Comparison of ENCODE assay signal across 7 cellular contexts in genomic region chr16:88413231-88413630, GRCh38. TPM values are rescaled to one million over a fixed set of nuclear protein-coding genes. Genes with fewer than 3 reads are reported as not detected.
"Had no signal": no experiment of that assay in that cellular context is flagged by ENCODE, and none has a peak within 500 bp of the region (broad histone marks: within the 10 kb centered on the region; RNA-seq: fewer than 3 reads in every experiment).

No MANE protein-coding gene starts in this region.

- H3K4me3 ChIP-seq: K562 had no signal

- DNase-seq: KBM-7, KG1 had no signal

- FAIRE-seq: HepG2, HTR-8/SVneo, K562 had no signal

- H3K9me3 Mint-ChIP-seq: IgD-negative memory B cell had no signal

- H3K27me3 Mint-ChIP-seq: IgD-negative memory B cell had no signal

- H3K4me3 Mint-ChIP-seq: IgD-negative memory B cell had no signal

- H3K27ac ChIP-seq: HL-60 had no signal

- H3K36me3 Mint-ChIP-seq: IgD-negative memory B cell had no signal

- H3K4me1 Mint-ChIP-seq: IgD-negative memory B cell had no signal

- ATAC-seq: K562 had no signal

RNA-seq across cellular contexts. Expression of gene ZNF469, which starts 30.5 kb away (rescaled TPM):
- total RNA-seq: HepG2 had no signal
- polyA plus RNA-seq: HepG2 had no signal
